In genomic region chr5:141223112-141223783, GRCh38 we compare ENCODE assay signal across 8 cellular contexts. TPM values are rescaled to one million over a fixed set of nuclear protein-coding genes. Genes with fewer than 3 reads are reported as not detected.
DNase-seq lines count a peak whose midpoint lies in the region; ATAC-seq, FAIRE-seq and TF ChIP-seq lines count a peak whose summit lies in the region.

Gene PCDHB14 (plus strand): TSS chr5:141223343. CDS start chr5:141223506, 163 bp downstream.

- no peak within 1 kb of the TSS for H3K9ac ChIP-seq in endothelial cell of umbilical vein (replicated peaks; ENCODE audit: extremely low read depth, insufficient read depth, low read length)
- no peak within 1 kb of the TSS for H3K9ac ChIP-seq in trophoblast cell (ENCODE audit: low read length)

- H2BK120ac ChIP-seq in trophoblast cell (ENCODE audit: insufficient read depth, low read length, poor library complexity), result no peak within 1 kb of the TSS

- no peak within 1 kb of the TSS for H3K18ac ChIP-seq in trophoblast cell (ENCODE audit: low read length)

- CTCF ChIA-PET in endothelial cell of umbilical vein (lab: Charles Lee), result interaction anchor here (0.6 to 3.3 kb wide), 23 partner anchors 11 to 344 kb away, joined by 3 to 48 read pairs (median 4); partner anchors contain the start of genes PCDHB12, PCDHB15, PCDHGA1 and PCDHGA10

- H3K4me3 ChIP-seq in AG10803 (ENCODE audit: low read length) (peak within 1 kb of the TSS; percentile 47), endothelial cell of umbilical vein (replicated peaks in 1 of 3; ENCODE audit: insufficient read depth in 1 of 3, low read depth in 1 of 3, low read length in 3 of 3) (peak within 1 kb of the TSS in 1 of 3 experiments; percentile 32), trophoblast cell (ENCODE audit: low read depth, low read length) (no peak within 1 kb of the TSS)

- TF ChIP-seq POLR2A in H54 (IDR thresholded peaks at IDR 0.05; ENCODE audit: low read depth, low read length) (no peak), endothelial cell of umbilical vein (IDR thresholded peaks at IDR 0.05; ENCODE audit: low read depth, low read length) (no peak)

- no peak within 1 kb of the TSS for H2BK5ac ChIP-seq in trophoblast cell (ENCODE audit: low read depth, low read length, poor library complexity)

- FAIRE-seq in H54 (lab: Jason Lieb, UNC) (peak; percentile 86), endothelial cell of umbilical vein (lab: Jason Lieb, UNC) (no peak)

- DNase-seq in AG10803 (ENCODE audit: low read depth) (peak; percentile 44), H54 (ENCODE audit: insufficient read length, low spot score) (peak; percentile 54), NOMO-1 treated with dmso at 0.1 percent for 144 hours (lab: John Stamatoyannopoulos, UW; ENCODE audit: unreplicated experiment) (peak; percentile 16), endothelial cell of umbilical vein (ENCODE audit: low read depth, low spot score) (peak; percentile 31), trophoblast cell (peak in 1 of 2 donors; percentile 3)

- no peak for ATAC-seq in HG03280 (IDR thresholded peaks at IDR 0.05; ENCODE audit: unreplicated experiment)
- no peak for ATAC-seq in GM21723 (IDR thresholded peaks at IDR 0.05; ENCODE audit: unreplicated experiment)
- ATAC-seq in GM18517 (IDR thresholded peaks at IDR 0.05; ENCODE audit: unreplicated experiment), result no peak

- no CpG with 5 or more reads among the region's 15 CpGs for WGBS in trophoblast cell (ENCODE audit: extremely low coverage, insufficient coverage, insufficient read length)

- peak within 1 kb of the TSS; percentile 42 for H4K8ac ChIP-seq in trophoblast cell (ENCODE audit: low read depth, low read length)

- H3K36me3 ChIP-seq in endothelial cell of umbilical vein (ENCODE audit: control insufficient read depth in 2 of 2, extremely low read depth in 1 of 2, insufficient read depth in 2 of 2, low read length in 2 of 2) (no peaks in the 10 kb centered on the region), trophoblast cell (ENCODE audit: control insufficient read depth in 1 of 2, insufficient read depth in 2 of 2, low read length in 2 of 2) (no peaks in the 10 kb centered on the region)

- TF ChIP-seq CTCF in AG10803 (conservative IDR thresholded peaks at IDR 0.05; ENCODE audit: low read length) (peak; percentile 34), endothelial cell of umbilical vein (IDR thresholded peaks at IDR 0.05; ENCODE audit: extremely low read depth in 1 of 2, insufficient read depth in 1 of 2, low read depth in 1 of 2, low read length in 2 of 2) (no peak)

- H3K79me1 ChIP-seq in trophoblast cell (ENCODE audit: low read length), result no peaks in the 10 kb centered on the region

- H2AFZ ChIP-seq in endothelial cell of umbilical vein (ENCODE audit: low read depth, low read length) (no peak within 1 kb of the TSS), trophoblast cell (ENCODE audit: insufficient read depth, low read length, poor library complexity) (no peak within 1 kb of the TSS)

- no peaks in the 10 kb centered on the region for H3K4me1 ChIP-seq in endothelial cell of umbilical vein (ENCODE audit: control insufficient read depth, extremely low read depth, insufficient read depth, low read length)
- no peaks in the 10 kb centered on the region for H3K4me1 ChIP-seq in trophoblast cell (ENCODE audit: control insufficient read depth in 1 of 2, insufficient read depth in 2 of 2, low read length in 2 of 2)

- H2AK5ac ChIP-seq in trophoblast cell (ENCODE audit: low read length), result no peak within 1 kb of the TSS

- no peak within 1 kb of the TSS for H4K12ac ChIP-seq in trophoblast cell (ENCODE audit: low read depth, low read length)

- no peaks in the 10 kb centered on the region for H3K9me3 ChIP-seq in endothelial cell of umbilical vein (replicated peaks; ENCODE audit: control insufficient read depth, insufficient read depth, low read length)
- peaks cover 6% of the 10 kb centered on the region for H3K9me3 ChIP-seq in trophoblast cell (ENCODE audit: insufficient read depth, low read depth, low read length)

- intact Hi-C loops in endothelial cell of umbilical vein (cut with micrococcal nuclease), result no loop called here

- no peak within 1 kb of the TSS for H2BK12ac ChIP-seq in trophoblast cell (ENCODE audit: low read length)

- POLR2A ChIA-PET in endothelial cell of umbilical vein (lab: Charles Lee), result no interaction called here

- BruUV-seq in endothelial cell of umbilical vein (replicated peaks; lab: Mats Ljungman, UMichigan), result no TSS peak

- H3K79me2 ChIP-seq in endothelial cell of umbilical vein (ENCODE audit: control insufficient read depth, insufficient read depth, low read length), result no peaks in the 10 kb centered on the region
- H3K79me2 ChIP-seq in trophoblast cell (ENCODE audit: control insufficient read depth, insufficient read depth, low read length, poor library complexity), result no peaks in the 10 kb centered on the region

- H3K4ac ChIP-seq in trophoblast cell (ENCODE audit: low read depth, low read length), result no peak within 1 kb of the TSS

- H4K91ac ChIP-seq in trophoblast cell (ENCODE audit: low read depth, low read length), result no peak within 1 kb of the TSS

- H3K23ac ChIP-seq in trophoblast cell (ENCODE audit: low read length), result no peak within 1 kb of the TSS

- no peak within 1 kb of the TSS for H3K27ac ChIP-seq in endothelial cell of umbilical vein (ENCODE audit: insufficient read depth, low read depth, low read length)
- no peak within 1 kb of the TSS for H3K27ac ChIP-seq in trophoblast cell (ENCODE audit: low read depth, low read length)

- H3K27me3 ChIP-seq in endothelial cell of umbilical vein (ENCODE audit: control insufficient read depth in 2 of 2, insufficient read depth in 2 of 2, low read length in 2 of 2), result no peaks in the 10 kb centered on the region
- H3K27me3 ChIP-seq in trophoblast cell (ENCODE audit: insufficient read depth, low read length), result no peaks in the 10 kb centered on the region

- dilution Hi-C loops in endothelial cell of umbilical vein (cut with MboI; ENCODE audit: extremely low pct_ligation_motif_present, low sequenced_read_pairs), result no loop called here

- H3K9me1 ChIP-seq in endothelial cell of umbilical vein (replicated peaks; ENCODE audit: control insufficient read depth, extremely low read depth, insufficient read depth, low read length), result no peaks in the 10 kb centered on the region

- peak within 1 kb of the TSS; percentile 11 for H3K4me2 ChIP-seq in endothelial cell of umbilical vein (ENCODE audit: insufficient read depth, low read length)
- H3K4me2 ChIP-seq in trophoblast cell (ENCODE audit: low read length), result peak within 1 kb of the TSS; percentile 8

- no peak within 1 kb of the TSS for H3K14ac ChIP-seq in trophoblast cell (ENCODE audit: low read length)

- H4K20me1 ChIP-seq in endothelial cell of umbilical vein (replicated peaks; ENCODE audit: control insufficient read depth, extremely low read depth, insufficient read depth, low read length), result no peaks in the 10 kb centered on the region

TF ChIP-seq in endothelial cell of umbilical vein, 7 proteins besides CTCF, POLR2A, EP300 and RAD21:
- TF ChIP-seq GATA2 (IDR thresholded peaks at IDR 0.05; ENCODE audit: insufficient read depth, insufficient read length, low read depth, low read length) (no peak), FOS (IDR thresholded peaks at IDR 0.05; ENCODE audit: borderline replicate concordance, insufficient read depth, low read length) (no peak), MYC (IDR thresholded peaks at IDR 0.05; ENCODE audit: low read depth, low read length) (no peak)
- TF ChIP-seq, protein P1, sequence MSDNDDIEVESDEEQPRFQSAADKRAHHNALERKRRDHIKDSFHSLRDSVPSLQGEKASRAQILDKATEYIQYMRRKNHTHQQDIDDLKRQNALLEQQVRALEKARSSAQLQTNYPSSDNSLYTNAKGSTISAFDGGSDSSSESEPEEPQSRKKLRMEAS (IDR thresholded peaks at IDR 0.05; ENCODE audit: insufficient read depth, insufficient read length), result no peak
TF ChIP-seq in endothelial cell of umbilical vein: peak in this region for 0.

RNA-seq across cellular contexts. Expression of gene PCDHB14, which starts in this region (rescaled TPM):
- total RNA-seq in endothelial cell of umbilical vein, result 0.55 and 1.0 TPM in 2 replicates
- 0.72 and 0.73 TPM in 2 replicates for polyA plus RNA-seq in endothelial cell of umbilical vein
- 0.18 and 0.48 TPM in 2 replicates for polyA plus RNA-seq in endothelial cell of umbilical vein (2011; cell fraction: cytosol; rRNA removed)
- 0.70 and 0.93 TPM in 2 replicates for polyA plus RNA-seq in endothelial cell of umbilical vein (2011; cell fraction: nucleus; rRNA removed)
- polyA plus RNA-seq in endothelial cell of umbilical vein (2012), result 0.62 and 0.93 TPM in 2 replicates
- 0.53 and 1.2 TPM in 2 replicates for polyA minus RNA-seq in endothelial cell of umbilical vein
- not detected for polyA minus RNA-seq in endothelial cell of umbilical vein (2011; cell fraction: cytosol; rRNA and poly(A)+ RNA removed)
- 0.29 and 0.38 TPM in 2 replicates for polyA minus RNA-seq in endothelial cell of umbilical vein (2011; cell fraction: nucleus; rRNA and poly(A)+ RNA removed)
- polyA plus RNA-seq in trophoblast cell (2013), result 1.9 and 2.3 TPM in 2 replicates
